In the genomic region with DNA sequence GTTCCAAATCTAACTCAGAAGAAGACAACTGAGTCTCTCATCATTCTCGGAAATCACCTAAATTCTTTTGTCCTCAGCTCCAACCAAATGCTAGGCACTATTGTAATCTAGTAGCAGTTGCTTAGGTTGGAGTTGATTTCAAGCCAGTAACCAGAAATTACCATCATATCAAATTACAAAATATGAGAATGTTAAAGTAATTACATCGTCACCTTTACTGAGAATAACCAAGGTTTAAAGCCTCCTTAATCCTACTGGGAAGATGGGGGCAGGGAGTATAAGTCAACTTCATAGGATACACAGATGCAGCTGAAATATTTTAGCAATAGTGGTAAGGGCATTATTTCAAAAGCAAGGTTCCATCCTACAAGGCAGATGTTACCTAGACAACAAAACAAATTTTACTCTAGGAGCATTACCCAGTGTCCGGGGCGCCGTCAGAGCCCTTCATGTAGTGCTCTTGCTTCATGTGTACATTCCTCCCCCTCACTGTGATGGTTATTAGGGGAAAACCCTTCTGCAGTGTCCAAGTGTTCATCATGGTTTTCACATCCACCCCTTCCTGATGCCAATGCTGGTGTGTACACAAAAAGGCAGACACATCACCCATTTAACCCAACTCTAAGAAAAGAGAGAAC, we compare ENCODE assay signal across 12 cellular contexts. TPM values are rescaled to one million over a fixed set of nuclear protein-coding genes. Genes with fewer than 3 reads are reported as not detected.
DNase-seq lines count a peak whose midpoint lies in the region; ATAC-seq and TF ChIP-seq lines count a peak whose summit lies in the region.
"Had no signal": no experiment of that assay in that cellular context is flagged by ENCODE, and none has a peak within 500 bp of the region (broad histone marks: within the 10 kb centered on the region; RNA-seq: fewer than 3 reads in every experiment).

No MANE protein-coding gene starts in this region.

- no peak for ATAC-seq in CD4-positive, CD25-positive, alpha-beta regulatory T cell (ENCODE audit: low read depth in 2 of 2)
- no peak for ATAC-seq in effector memory CD8-positive, alpha-beta T cell (replicated peaks)
- no peak for ATAC-seq in naive thymus-derived CD4-positive, alpha-beta T cell
- no peak for ATAC-seq in GM18511 (IDR thresholded peaks at IDR 0.05; ENCODE audit: unreplicated experiment)
- ATAC-seq in HG02763 (IDR thresholded peaks at IDR 0.05; ENCODE audit: unreplicated experiment): no peak

- no peaks in the 10 kb centered on the region for H3K9me3 ChIP-seq in CD4-positive, CD25-positive, alpha-beta regulatory T cell (ENCODE audit: control insufficient read depth in 2 of 2, low read length in 2 of 2)
- H3K9me3 ChIP-seq in naive thymus-derived CD4-positive, alpha-beta T cell (ENCODE audit: control insufficient read depth in 2 of 3, low read length in 3 of 3): no peaks in the 10 kb centered on the region

- H3K9ac ChIP-seq in KMS-11: no peak overlapping the region

- H3K27me3 ChIP-seq in CD4-positive, CD25-positive, alpha-beta regulatory T cell (ENCODE audit: control insufficient read depth, insufficient read depth, low read length): no peaks in the 10 kb centered on the region
- H3K27me3 ChIP-seq in KMS-11 (ENCODE audit: insufficient read depth, low read depth): no peaks in the 10 kb centered on the region
- no peaks in the 10 kb centered on the region for H3K27me3 ChIP-seq in naive thymus-derived CD4-positive, alpha-beta T cell (ENCODE audit: control insufficient read depth in 2 of 2, insufficient read depth in 2 of 2, low read length in 2 of 2)
- H3K27me3 ChIP-seq: hepatocyte had no signal

- intact Hi-C loops in naive thymus-derived CD4-positive, alpha-beta T cell (cut with micrococcal nuclease): loop anchor here in 1 of 2 donors (1.0 kb wide), 1 partner anchor 9 kb away; no protein-coding TSS in a partner anchor

- POLR2A ChIA-PET in naive thymus-derived CD4-positive, alpha-beta T cell (lab: Charles Lee): interaction anchor here (1.5 kb wide), 1 partner anchor 20 kb away, joined by 3 read pairs; a partner anchor contains a TSS

- no peak for DNase-seq in CD4-positive, CD25-positive, alpha-beta regulatory T cell
- no peak for DNase-seq in effector memory CD8-positive, alpha-beta T cell
- no peak for DNase-seq in naive thymus-derived CD4-positive, alpha-beta T cell
- DNase-seq in ecto neural progenitor cell (ENCODE audit: low spot score) (no peak), NCI-H2029 (lab: John Stamatoyannopoulos, UW) (no peak)
- DNase-seq: T-helper 1 cell had no signal

- no peak overlapping the region for H2AFZ ChIP-seq in KMS-11 (ENCODE audit: low read depth)
- H2AFZ ChIP-seq: hepatocyte had no signal

- CTCF ChIA-PET in naive thymus-derived CD4-positive, alpha-beta T cell (lab: Charles Lee): no interaction called here

- H3K36me3 Mint-ChIP-seq in CD4-positive, CD25-positive, alpha-beta regulatory T cell: peaks cover 59% of the 10 kb centered on the region
- H3K36me3 Mint-ChIP-seq in effector memory CD8-positive, alpha-beta T cell (ENCODE audit: insufficient read depth): peaks cover 93% of the 10 kb centered on the region
- H3K36me3 Mint-ChIP-seq in naive thymus-derived CD4-positive, alpha-beta T cell: peaks cover 5 to 60% (median 40%) of the 10 kb centered on the region in 5 donors

- H3K79me2 ChIP-seq in KMS-11 (ENCODE audit: insufficient read depth, low read depth): no peaks in the 10 kb centered on the region
- H3K79me2 ChIP-seq: hepatocyte had no signal

- no peaks in the 10 kb centered on the region for H3K4me1 ChIP-seq in CD4-positive, CD25-positive, alpha-beta regulatory T cell (ENCODE audit: control insufficient read depth, insufficient read depth, low read length, poor library complexity, severe bottlenecking)
- H3K4me1 ChIP-seq in KMS-11 (ENCODE audit: low read depth, poor library complexity, severe bottlenecking): peaks cover 14% of the 10 kb centered on the region
- H3K4me1 ChIP-seq in naive thymus-derived CD4-positive, alpha-beta T cell (ENCODE audit: control insufficient read depth in 2 of 2, insufficient read depth in 2 of 2, low read length in 2 of 2): no peaks in the 10 kb centered on the region

- H3K9me3 Mint-ChIP-seq in CD4-positive, CD25-positive, alpha-beta regulatory T cell: no peaks in the 10 kb centered on the region
- H3K9me3 Mint-ChIP-seq in effector memory CD8-positive, alpha-beta T cell: no peaks in the 10 kb centered on the region
- H3K9me3 Mint-ChIP-seq in naive thymus-derived CD4-positive, alpha-beta T cell: no peaks in the 10 kb centered on the region

- H3K36me3 ChIP-seq in CD4-positive, CD25-positive, alpha-beta regulatory T cell (ENCODE audit: control insufficient read depth, insufficient read depth, low read length): peaks cover 95% of the 10 kb centered on the region
- H3K36me3 ChIP-seq in KMS-11 (ENCODE audit: insufficient read depth): no peaks in the 10 kb centered on the region; the same call in 1 of the 2 replicates
- H3K36me3 ChIP-seq in naive thymus-derived CD4-positive, alpha-beta T cell (ENCODE audit: control insufficient read depth in 2 of 3, insufficient read depth in 3 of 3, low read length in 3 of 3): peaks cover 34 to 92% (median 39%) of the 10 kb centered on the region in 3 experiments

- peak overlapping the region; percentile 27 for H3K4me2 ChIP-seq in KMS-11
- H3K4me2 ChIP-seq: hepatocyte had no signal

- no peak overlapping the region for H3K4me3 Mint-ChIP-seq in CD4-positive, CD25-positive, alpha-beta regulatory T cell
- no peak overlapping the region for H3K4me3 Mint-ChIP-seq in effector memory CD8-positive, alpha-beta T cell
- no peak overlapping the region for H3K4me3 Mint-ChIP-seq in naive thymus-derived CD4-positive, alpha-beta T cell
- H3K4me3 Mint-ChIP-seq: mesothelial cell of epicardium had no signal

- H3K4me3 ChIP-seq in CD4-positive, CD25-positive, alpha-beta regulatory T cell (ENCODE audit: low read depth, low read length): no peak overlapping the region
- H3K4me3 ChIP-seq in KMS-11 (IDR thresholded peaks at IDR 0.05; ENCODE audit: insufficient read depth, low read depth, low read length): no peak overlapping the region
- H3K4me3 ChIP-seq in naive thymus-derived CD4-positive, alpha-beta T cell (ENCODE audit: low read length): no peak overlapping the region
- H3K4me3 ChIP-seq: hepatocyte had no signal

- no peaks in the 10 kb centered on the region for H4K20me1 ChIP-seq in KMS-11 (ENCODE audit: insufficient read depth)

- H3K27ac ChIP-seq in CD4-positive, CD25-positive, alpha-beta regulatory T cell (ENCODE audit: insufficient read depth, low read length, poor library complexity, severe bottlenecking): no peak overlapping the region
- H3K27ac ChIP-seq in KMS-11: peak overlapping the region; percentile 12; the same call in 1 of the 2 replicates
- H3K27ac ChIP-seq in naive thymus-derived CD4-positive, alpha-beta T cell (ENCODE audit: low read depth, low read length): no peak overlapping the region
- H3K27ac ChIP-seq: C4-2B, hepatocyte had no signal

- peaks cover 8 to 16% (median 9%) of the 10 kb centered on the region in 4 donors for H3K4me1 Mint-ChIP-seq in CD4-positive, CD25-positive, alpha-beta regulatory T cell
- peaks cover 3 to 18% of the 10 kb centered on the region in 2 donors for H3K4me1 Mint-ChIP-seq in effector memory CD8-positive, alpha-beta T cell (ENCODE audit: low read depth in 2 of 2)
- H3K4me1 Mint-ChIP-seq in naive thymus-derived CD4-positive, alpha-beta T cell: peaks cover 6 to 29% (median 18%) of the 10 kb centered on the region in 7 donors

- no peak for TF ChIP-seq CTCF in KMS-11 (conservative IDR thresholded peaks at IDR 0.05; ENCODE audit: low read depth, low read length)

- H3K27ac Mint-ChIP-seq in CD4-positive, CD25-positive, alpha-beta regulatory T cell: peak overlapping the region; percentile 63 to 88 (median 80)
- peak overlapping the region; percentile 75 to 84 for H3K27ac Mint-ChIP-seq in effector memory CD8-positive, alpha-beta T cell
- peak overlapping the region; percentile 6 to 87 (median 80) for H3K27ac Mint-ChIP-seq in naive thymus-derived CD4-positive, alpha-beta T cell
- H3K27ac Mint-ChIP-seq: mesothelial cell of epicardium had no signal

- H3K27me3 Mint-ChIP-seq in CD4-positive, CD25-positive, alpha-beta regulatory T cell: no peaks in the 10 kb centered on the region
- H3K27me3 Mint-ChIP-seq in effector memory CD8-positive, alpha-beta T cell: no peaks in the 10 kb centered on the region
- no peaks in the 10 kb centered on the region for H3K27me3 Mint-ChIP-seq in naive thymus-derived CD4-positive, alpha-beta T cell

RNA-seq across cellular contexts. Expression of a gene that starts 19.5 kb away (rescaled TPM):
- 70.4 TPM for total RNA-seq in CD4-positive, CD25-positive, alpha-beta regulatory T cell
- 10 to 100 TPM; 47.3 to 64.3 (median 51.4) TPM for polyA plus RNA-seq in CD4-positive, CD25-positive, alpha-beta regulatory T cell
- 100 to 1,000 TPM in 3 of 5 experiments, 10 to 100 TPM in 2; 79.0 to 184 (median 153) TPM for total RNA-seq in naive thymus-derived CD4-positive, alpha-beta T cell
- polyA plus RNA-seq in naive thymus-derived CD4-positive, alpha-beta T cell: 10 to 100 TPM; 50.4 to 72.6 TPM
